1 cellular context compared by ENCODE assay signal in the genomic region with DNA sequence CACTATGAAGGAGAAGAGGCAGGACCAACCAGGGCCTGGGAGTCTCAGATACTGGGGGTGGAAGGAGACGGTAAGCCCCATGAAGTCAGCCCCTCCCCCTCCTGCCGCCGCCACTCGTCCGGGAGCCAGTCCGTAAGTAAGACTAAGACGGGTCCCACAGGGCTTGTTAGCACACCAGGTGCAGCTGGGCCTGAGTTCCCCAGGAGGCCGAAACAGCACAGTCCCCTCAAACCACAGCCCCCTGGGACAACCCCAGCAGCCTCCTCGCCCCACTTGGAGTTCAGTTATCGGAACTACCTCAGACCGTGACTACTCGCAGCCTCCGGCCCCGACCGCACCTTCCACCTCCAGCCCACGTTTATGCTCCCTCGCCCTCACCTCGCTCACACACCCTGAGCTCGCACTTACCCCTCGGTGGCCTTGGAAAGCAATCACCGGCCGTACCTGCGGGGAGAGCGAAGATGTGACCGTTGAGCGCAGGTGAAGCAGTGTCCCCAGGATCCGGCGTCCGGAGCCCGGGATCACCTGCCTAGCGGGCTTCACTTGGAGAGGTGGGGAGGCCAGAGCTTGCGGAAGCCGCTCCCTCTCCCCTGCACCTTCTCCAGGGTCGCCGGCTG.
A peak's percentile ranks its signal among the peaks of the same experiment; 100 is the strongest.
TF ChIP-seq lines count a peak whose summit lies in the region.

No MANE protein-coding gene starts in this region.

TF ChIP-seq in HepG2, 621 proteins besides CTCF, POLR2A, EP300 and RAD21 (continued from another document and continues in another):
- TF ChIP-seq, protein P1, sequence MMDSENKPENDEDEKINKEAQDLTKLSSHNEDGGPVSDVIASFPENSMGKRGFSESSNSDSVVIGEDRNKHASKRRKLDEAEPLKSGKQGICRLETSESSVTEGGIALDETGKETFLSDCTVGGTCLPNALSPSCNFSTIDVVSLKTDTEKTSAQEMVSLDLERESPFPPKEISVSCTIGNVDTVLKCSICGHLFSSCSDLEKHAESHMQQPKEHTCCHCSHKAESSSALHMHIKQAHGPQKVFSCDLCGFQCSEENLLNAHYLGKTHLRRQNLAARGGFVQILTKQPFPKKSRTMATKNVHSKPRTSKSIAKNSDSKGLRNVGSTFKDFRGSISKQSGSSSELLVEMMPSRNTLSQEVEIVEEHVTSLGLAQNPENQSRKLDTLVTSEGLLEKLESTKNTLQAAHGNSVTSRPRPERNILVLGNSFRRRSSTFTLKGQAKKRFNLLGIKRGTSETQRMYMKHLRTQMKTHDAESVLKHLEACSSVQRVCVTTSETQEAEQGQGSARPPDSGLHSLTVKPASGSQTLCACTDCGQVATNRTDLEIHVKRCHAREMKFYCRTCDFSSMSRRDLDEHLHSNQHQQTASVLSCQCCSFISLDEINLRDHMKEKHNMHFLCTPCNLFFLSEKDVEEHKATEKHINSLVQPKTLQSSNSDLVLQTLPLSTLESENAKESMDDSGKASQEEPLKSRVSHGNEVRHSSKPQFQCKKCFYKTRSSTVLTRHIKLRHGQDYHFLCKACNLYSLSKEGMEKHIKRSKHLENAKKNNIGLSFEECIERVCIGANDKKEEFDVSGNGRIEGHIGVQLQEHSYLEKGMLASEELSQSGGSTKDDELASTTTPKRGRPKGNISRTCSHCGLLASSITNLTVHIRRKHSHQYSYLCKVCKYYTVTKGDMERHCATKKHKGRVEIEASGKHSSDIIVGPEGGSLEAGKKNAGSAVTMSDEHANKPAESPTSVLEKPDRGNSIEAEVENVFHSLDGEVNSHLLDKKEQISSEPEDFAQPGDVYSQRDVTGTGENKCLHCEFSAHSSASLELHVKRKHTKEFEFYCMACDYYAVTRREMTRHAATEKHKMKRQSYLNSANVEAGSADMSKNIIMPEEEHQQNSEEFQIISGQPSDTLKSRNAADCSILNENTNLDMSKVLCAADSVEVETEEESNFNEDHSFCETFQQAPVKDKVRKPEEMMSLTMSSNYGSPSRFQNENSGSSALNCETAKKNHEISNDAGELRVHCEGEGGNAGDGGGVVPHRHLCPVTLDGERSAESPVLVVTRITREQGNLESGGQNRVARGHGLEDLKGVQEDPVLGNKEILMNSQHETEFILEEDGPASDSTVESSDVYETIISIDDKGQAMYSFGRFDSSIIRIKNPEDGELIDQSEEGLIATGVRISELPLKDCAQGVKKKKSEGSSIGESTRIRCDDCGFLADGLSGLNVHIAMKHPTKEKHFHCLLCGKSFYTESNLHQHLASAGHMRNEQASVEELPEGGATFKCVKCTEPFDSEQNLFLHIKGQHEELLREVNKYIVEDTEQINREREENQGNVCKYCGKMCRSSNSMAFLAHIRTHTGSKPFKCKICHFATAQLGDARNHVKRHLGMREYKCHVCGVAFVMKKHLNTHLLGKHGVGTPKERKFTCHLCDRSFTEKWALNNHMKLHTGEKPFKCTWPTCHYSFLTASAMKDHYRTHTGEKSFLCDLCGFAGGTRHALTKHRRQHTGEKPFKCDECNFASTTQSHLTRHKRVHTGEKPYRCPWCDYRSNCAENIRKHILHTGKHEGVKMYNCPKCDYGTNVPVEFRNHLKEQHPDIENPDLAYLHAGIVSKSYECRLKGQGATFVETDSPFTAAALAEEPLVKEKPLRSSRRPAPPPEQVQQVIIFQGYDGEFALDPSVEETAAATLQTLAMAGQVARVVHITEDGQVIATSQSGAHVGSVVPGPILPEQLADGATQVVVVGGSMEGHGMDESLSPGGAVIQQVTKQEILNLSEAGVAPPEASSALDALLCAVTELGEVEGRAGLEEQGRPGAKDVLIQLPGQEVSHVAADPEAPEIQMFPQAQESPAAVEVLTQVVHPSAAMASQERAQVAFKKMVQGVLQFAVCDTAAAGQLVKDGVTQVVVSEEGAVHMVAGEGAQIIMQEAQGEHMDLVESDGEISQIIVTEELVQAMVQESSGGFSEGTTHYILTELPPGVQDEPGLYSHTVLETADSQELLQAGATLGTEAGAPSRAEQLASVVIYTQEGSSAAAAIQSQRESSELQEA (CRISPR knock-in tag; IDR thresholded peaks at IDR 0.05; ENCODE audit: not compliant biosample characterization), result peak; percentile 18
- TF ChIP-seq KDM4B (CRISPR knock-in tag; IDR thresholded peaks at IDR 0.05), result 0 out of 2 replicates have a peak, but pooled peaks have one; percentile 1
- no peak for TF ChIP-seq KDM3A (CRISPR knock-in tag; IDR thresholded peaks at IDR 0.05; ENCODE audit: low read depth)
- TF ChIP-seq, protein P2, sequence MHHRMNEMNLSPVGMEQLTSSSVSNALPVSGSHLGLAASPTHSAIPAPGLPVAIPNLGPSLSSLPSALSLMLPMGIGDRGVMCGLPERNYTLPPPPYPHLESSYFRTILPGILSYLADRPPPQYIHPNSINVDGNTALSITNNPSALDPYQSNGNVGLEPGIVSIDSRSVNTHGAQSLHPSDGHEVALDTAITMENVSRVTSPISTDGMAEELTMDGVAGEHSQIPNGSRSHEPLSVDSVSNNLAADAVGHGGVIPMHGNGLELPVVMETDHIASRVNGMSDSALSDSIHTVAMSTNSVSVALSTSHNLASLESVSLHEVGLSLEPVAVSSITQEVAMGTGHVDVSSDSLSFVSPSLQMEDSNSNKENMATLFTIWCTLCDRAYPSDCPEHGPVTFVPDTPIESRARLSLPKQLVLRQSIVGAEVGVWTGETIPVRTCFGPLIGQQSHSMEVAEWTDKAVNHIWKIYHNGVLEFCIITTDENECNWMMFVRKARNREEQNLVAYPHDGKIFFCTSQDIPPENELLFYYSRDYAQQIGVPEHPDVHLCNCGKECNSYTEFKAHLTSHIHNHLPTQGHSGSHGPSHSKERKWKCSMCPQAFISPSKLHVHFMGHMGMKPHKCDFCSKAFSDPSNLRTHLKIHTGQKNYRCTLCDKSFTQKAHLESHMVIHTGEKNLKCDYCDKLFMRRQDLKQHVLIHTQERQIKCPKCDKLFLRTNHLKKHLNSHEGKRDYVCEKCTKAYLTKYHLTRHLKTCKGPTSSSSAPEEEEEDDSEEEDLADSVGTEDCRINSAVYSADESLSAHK (CRISPR knock-in tag; IDR thresholded peaks at IDR 0.05; ENCODE audit: borderline replicate concordance), result no peak
- TF ChIP-seq U2AF2 (IDR thresholded peaks at IDR 0.05; ENCODE audit: low read depth, low read length), result no peak
- peak; percentile 59; the same call in 1 of the 2 replicates for TF ChIP-seq ZNF777 (CRISPR knock-in tag; IDR thresholded peaks at IDR 0.05)
- 0 out of 2 replicates have a peak, but pooled peaks have one; percentile 21 for TF ChIP-seq ZNF605 (CRISPR knock-in tag; IDR thresholded peaks at IDR 0.05)
- TF ChIP-seq, protein P3, sequence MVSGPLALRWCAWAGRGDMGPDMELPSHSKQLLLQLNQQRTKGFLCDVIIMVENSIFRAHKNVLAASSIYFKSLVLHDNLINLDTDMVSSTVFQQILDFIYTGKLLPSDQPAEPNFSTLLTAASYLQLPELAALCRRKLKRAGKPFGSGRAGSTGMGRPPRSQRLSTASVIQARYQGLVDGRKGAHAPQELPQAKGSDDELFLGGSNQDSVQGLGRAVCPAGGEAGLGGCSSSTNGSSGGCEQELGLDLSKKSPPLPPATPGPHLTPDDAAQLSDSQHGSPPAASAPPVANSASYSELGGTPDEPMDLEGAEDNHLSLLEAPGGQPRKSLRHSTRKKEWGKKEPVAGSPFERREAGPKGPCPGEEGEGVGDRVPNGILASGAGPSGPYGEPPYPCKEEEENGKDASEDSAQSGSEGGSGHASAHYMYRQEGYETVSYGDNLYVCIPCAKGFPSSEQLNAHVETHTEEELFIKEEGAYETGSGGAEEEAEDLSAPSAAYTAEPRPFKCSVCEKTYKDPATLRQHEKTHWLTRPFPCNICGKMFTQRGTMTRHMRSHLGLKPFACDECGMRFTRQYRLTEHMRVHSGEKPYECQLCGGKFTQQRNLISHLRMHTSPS (CRISPR knock-in tag; IDR thresholded peaks at IDR 0.05; ENCODE audit: low read depth), result peak; percentile 17; the same call in 1 of the 2 replicates
- TF ChIP-seq, protein P4, sequence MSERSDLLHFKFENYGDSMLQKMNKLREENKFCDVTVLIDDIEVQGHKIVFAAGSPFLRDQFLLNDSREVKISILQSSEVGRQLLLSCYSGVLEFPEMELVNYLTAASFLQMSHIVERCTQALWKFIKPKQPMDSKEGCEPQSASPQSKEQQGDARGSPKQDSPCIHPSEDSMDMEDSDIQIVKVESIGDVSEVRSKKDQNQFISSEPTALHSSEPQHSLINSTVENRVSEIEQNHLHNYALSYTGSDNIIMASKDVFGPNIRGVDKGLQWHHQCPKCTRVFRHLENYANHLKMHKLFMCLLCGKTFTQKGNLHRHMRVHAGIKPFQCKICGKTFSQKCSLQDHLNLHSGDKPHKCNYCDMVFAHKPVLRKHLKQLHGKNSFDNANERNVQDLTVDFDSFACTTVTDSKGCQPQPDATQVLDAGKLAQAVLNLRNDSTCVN (CRISPR knock-in tag; IDR thresholded peaks at IDR 0.05; ENCODE audit: borderline replicate concordance), result peak; percentile 50; the same call in 1 of the 2 replicates
- TF ChIP-seq ZNF552 (CRISPR knock-in tag; IDR thresholded peaks at IDR 0.05; ENCODE audit: borderline replicate concordance), result 0 out of 2 replicates have a peak, but pooled peaks have one; percentile 44
- TF ChIP-seq FOXA3 (CRISPR knock-in tag; IDR thresholded peaks at IDR 0.05), result 0 out of 2 replicates have a peak, but pooled peaks have one; percentile 7
- 0 out of 2 replicates have a peak, but pooled peaks have one; percentile 54 for TF ChIP-seq ATF7-NPFF (CRISPR knock-in tag; IDR thresholded peaks at IDR 0.05; ENCODE audit: low read depth)
- no peak for TF ChIP-seq ZSCAN12 (CRISPR knock-in tag; IDR thresholded peaks at IDR 0.05)
- TF ChIP-seq ZKSCAN8 (CRISPR knock-in tag; IDR thresholded peaks at IDR 0.05; ENCODE audit: borderline replicate concordance), result 0 out of 2 replicates have a peak, but pooled peaks have one; percentile 15
- TF ChIP-seq ZIK1 (CRISPR knock-in tag; IDR thresholded peaks at IDR 0.05; ENCODE audit: borderline replicate concordance, low read depth), result 0 out of 2 replicates have a peak, but pooled peaks have one; percentile 55
- TF ChIP-seq, protein P5, sequence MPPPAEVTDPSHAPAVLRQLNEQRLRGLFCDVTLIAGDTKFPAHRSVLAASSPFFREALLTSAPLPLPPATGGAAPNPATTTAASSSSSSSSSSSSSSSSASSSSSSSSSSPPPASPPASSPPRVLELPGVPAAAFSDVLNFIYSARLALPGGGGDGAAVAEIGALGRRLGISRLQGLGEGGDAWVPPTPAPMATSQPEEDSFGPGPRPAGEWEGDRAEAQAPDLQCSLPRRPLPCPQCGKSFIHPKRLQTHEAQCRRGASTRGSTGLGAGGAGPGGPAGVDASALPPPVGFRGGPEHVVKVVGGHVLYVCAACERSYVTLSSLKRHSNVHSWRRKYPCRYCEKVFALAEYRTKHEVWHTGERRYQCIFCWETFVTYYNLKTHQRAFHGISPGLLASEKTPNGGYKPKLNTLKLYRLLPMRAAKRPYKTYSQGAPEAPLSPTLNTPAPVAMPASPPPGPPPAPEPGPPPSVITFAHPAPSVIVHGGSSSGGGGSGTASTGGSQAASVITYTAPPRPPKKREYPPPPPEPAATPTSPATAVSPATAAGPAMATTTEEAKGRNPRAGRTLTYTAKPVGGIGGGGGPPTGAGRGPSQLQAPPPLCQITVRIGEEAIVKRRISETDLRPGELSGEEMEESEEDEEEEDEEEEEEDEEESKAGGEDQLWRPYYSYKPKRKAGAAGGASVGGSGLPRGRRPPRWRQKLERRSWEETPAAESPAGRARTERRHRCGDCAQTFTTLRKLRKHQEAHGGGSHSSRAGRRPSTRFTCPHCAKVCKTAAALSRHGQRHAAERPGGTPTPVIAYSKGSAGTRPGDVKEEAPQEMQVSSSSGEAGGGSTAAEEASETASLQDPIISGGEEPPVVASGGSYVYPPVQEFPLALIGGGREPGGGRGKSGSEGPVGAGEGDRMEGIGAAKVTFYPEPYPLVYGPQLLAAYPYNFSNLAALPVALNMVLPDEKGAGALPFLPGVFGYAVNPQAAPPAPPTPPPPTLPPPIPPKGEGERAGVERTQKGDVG (CRISPR knock-in tag; IDR thresholded peaks at IDR 0.05; ENCODE audit: borderline replicate concordance), result no peak
- TF ChIP-seq KAT8 (CRISPR knock-in tag; IDR thresholded peaks at IDR 0.05), result 0 out of 2 replicates have a peak, but pooled peaks have one; percentile 28
- TF ChIP-seq GABPB1 (CRISPR knock-in tag; IDR thresholded peaks at IDR 0.05), result peak; percentile 48; the same call in 1 of the 2 replicates
- TF ChIP-seq SP5 (CRISPR knock-in tag; IDR thresholded peaks at IDR 0.05; ENCODE audit: borderline replicate concordance, low read depth), result 0 out of 2 replicates have a peak, but pooled peaks have one; percentile 8
- TF ChIP-seq, protein P6, sequence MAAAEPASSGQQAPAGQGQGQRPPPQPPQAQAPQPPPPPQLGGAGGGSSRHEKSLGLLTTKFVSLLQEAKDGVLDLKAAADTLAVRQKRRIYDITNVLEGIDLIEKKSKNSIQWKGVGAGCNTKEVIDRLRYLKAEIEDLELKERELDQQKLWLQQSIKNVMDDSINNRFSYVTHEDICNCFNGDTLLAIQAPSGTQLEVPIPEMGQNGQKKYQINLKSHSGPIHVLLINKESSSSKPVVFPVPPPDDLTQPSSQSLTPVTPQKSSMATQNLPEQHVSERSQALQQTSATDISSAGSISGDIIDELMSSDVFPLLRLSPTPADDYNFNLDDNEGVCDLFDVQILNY (CRISPR knock-in tag; conservative IDR thresholded peaks at IDR 0.05), result 0 out of 2 replicates have a peak, but pooled peaks have one; percentile 16
- no peak for TF ChIP-seq ZNF160 (CRISPR knock-in tag; IDR thresholded peaks at IDR 0.05)
- no peak for TF ChIP-seq SPEN (CRISPR knock-in tag; IDR thresholded peaks at IDR 0.05; ENCODE audit: low read depth)
- TF ChIP-seq ZNF546 (CRISPR knock-in tag; conservative IDR thresholded peaks at IDR 0.05), result peak; percentile 61; the same call in 1 of the 2 replicates
- TF ChIP-seq, protein P7, sequence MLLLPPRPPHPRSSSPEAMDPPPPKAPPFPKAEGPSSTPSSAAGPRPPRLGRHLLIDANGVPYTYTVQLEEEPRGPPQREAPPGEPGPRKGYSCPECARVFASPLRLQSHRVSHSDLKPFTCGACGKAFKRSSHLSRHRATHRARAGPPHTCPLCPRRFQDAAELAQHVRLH (CRISPR knock-in tag; IDR thresholded peaks at IDR 0.05; ENCODE audit: borderline replicate concordance, low read depth), result peak; percentile 19; the same call in 1 of the 2 replicates
- TF ChIP-seq ZNF260 (CRISPR knock-in tag; IDR thresholded peaks at IDR 0.05; ENCODE audit: borderline replicate concordance, low read depth), result no peak
- TF ChIP-seq, protein P8, sequence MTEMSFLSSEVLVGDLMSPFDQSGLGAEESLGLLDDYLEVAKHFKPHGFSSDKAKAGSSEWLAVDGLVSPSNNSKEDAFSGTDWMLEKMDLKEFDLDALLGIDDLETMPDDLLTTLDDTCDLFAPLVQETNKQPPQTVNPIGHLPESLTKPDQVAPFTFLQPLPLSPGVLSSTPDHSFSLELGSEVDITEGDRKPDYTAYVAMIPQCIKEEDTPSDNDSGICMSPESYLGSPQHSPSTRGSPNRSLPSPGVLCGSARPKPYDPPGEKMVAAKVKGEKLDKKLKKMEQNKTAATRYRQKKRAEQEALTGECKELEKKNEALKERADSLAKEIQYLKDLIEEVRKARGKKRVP (CRISPR knock-in tag; IDR thresholded peaks at IDR 0.05), result peak in 1 of 2 experiments; percentile 28; a peak in 1 of 4 replicates
- TF ChIP-seq AGO1 (IDR thresholded peaks at IDR 0.05; ENCODE audit: low read depth, low read length, poor library complexity, severe bottlenecking), result peak; percentile 51
